29 cellular contexts compared by ENCODE assay signal in the genomic region with DNA sequence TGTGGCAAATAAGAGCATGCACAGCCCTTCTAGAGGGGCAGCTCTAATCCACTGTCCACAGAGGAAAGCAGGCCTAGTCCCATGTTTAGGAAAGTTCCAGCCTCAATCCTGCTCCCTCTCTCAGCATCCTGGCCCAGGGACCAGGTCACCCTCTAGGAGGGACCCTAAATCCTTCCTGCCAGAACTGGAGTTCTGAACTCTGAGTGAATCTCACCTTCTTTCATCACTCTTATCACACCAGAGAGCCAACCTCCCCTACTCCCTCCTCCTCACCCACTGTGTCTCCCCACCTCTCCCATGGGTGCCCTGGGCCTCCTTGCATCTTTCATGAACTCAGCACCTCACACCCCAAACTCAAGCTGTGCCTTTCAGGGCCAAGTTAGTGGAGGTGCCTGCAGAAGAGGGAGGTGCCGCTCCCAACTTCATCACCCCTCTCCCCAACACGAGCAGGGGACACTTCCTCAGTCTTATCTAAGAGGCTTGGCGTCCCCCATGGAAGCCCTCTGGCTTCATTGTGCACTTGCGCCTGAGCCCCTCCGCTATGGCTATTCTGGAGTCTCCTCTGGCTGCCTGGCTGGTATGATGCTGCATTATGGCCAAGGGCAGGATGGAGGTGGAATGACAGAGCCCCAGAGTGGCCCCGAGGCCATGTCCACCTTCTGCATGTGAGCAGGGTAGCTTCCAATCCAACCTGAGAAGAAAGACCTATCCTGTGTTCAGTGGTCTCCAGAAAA. TPM values are rescaled to one million over a fixed set of nuclear protein-coding genes. Genes with fewer than 3 reads are reported as not detected.
DNase-seq lines count a peak whose midpoint lies in the region; ATAC-seq, FAIRE-seq and TF ChIP-seq lines count a peak whose summit lies in the region.
"Had no signal": no experiment of that assay in that cellular context is flagged by ENCODE, and none has a peak within 500 bp of the region (broad histone marks: within the 10 kb centered on the region; RNA-seq: fewer than 3 reads in every experiment).

No MANE protein-coding gene starts in this region.

- H3K4me2 ChIP-seq in A549: no peak overlapping the region
- H3K4me2 ChIP-seq in H1 (ENCODE audit: insufficient read depth in 1 of 2, low read depth in 2 of 2, low read length in 2 of 2): no peak overlapping the region
- no peak overlapping the region for H3K4me2 ChIP-seq in neuronal stem cell (ENCODE audit: insufficient read depth, low read length, poor library complexity, severe bottlenecking)
- no peak overlapping the region for H3K4me2 ChIP-seq in OCI-LY7 (ENCODE audit: low read length)
- H3K4me2 ChIP-seq: KMS-11 had no signal

- H2BK12ac ChIP-seq in H1 (ENCODE audit: low read depth, low read length) (no peak overlapping the region), neuronal stem cell (ENCODE audit: low read length) (no peak overlapping the region)

- WGBS in A549 (ENCODE audit: missing lambda C conversion rate): 51% methylated on average over 6 of the region's 6 CpGs
- WGBS in H1 (ENCODE audit: extremely low coverage in 1 of 2, insufficient coverage in 1 of 2, insufficient read length in 1 of 2, insufficient replicate concordance in 2 of 2, low coverage in 1 of 2, low lambda C conversion rate in 2 of 2, missing lambda C conversion rate in 1 of 2), 2 experiments: 75% methylated on average over 6 of the region's 6 CpGs; no CpG with 5 or more reads in 1 of the 2 experiments
- WGBS in neuronal stem cell (ENCODE audit: extremely low coverage in 2 of 2, insufficient read length in 2 of 2, insufficient replicate concordance in 1 of 2), 2 donors: no CpG with 5 or more reads among the region's 6 CpGs

- H3K79me1 ChIP-seq in H1 (ENCODE audit: low read depth, low read length): no peaks in the 10 kb centered on the region
- no peaks in the 10 kb centered on the region for H3K79me1 ChIP-seq in neuronal stem cell (ENCODE audit: low read depth, low read length)

- ATAC-seq in A549: no peak

- no peak overlapping the region for H2AFZ ChIP-seq in H1 (ENCODE audit: low read length)
- no peak overlapping the region for H2AFZ ChIP-seq in neuronal stem cell (ENCODE audit: low read length)
- H2AFZ ChIP-seq in OCI-LY7 (ENCODE audit: low read length): no peak overlapping the region

- H3K27ac ChIP-seq in A549 (no peak overlapping the region), H1 (ENCODE audit: low read depth, low read length) (no peak overlapping the region), neuronal stem cell (replicated peaks; ENCODE audit: low read length) (no peak overlapping the region), OCI-LY7 (ENCODE audit: low read depth, low read length, poor library complexity, severe bottlenecking) (no peak overlapping the region)
- H3K27ac ChIP-seq: HL-60, KMS-11, RWPE1 had no signal

- TF ChIP-seq EP300 in A549 (IDR thresholded peaks at IDR 0.05) (no peak), H1 (IDR thresholded peaks at IDR 0.05; ENCODE audit: borderline replicate concordance in 1 of 2, low read depth in 2 of 2, low read length in 2 of 2) (no peak)

- H3K23ac ChIP-seq in H1 (ENCODE audit: insufficient read length) (no peak overlapping the region), neuronal stem cell (ENCODE audit: low read depth, low read length, poor library complexity) (peak overlapping the region; percentile 12)

- H3K9me2 ChIP-seq in OCI-LY7 (ENCODE audit: insufficient read depth, low read length): no peaks in the 10 kb centered on the region

- POLR2A ChIA-PET in A549 (lab: Yijun Ruan, JAX): no interaction called here
- POLR2A ChIA-PET in H1 (lab: Charles Lee; ENCODE audit: partially characterized antibody): interaction anchor here (1.1 to 1.4 kb wide), 3 partner anchors 11 to 229 kb away, joined by 3 to 4 read pairs (median 3); no protein-coding TSS in a partner anchor
- POLR2A ChIA-PET in OCI-LY7 (lab: Charles Lee): no interaction called here

- H3K9me3 ChIP-seq in A549: no peaks in the 10 kb centered on the region
- H3K9me3 ChIP-seq in H1 (ENCODE audit: insufficient read depth in 2 of 2, low read depth in 1 of 2, low read length in 1 of 2): no peaks in the 10 kb centered on the region
- no peaks in the 10 kb centered on the region for H3K9me3 ChIP-seq in neuronal stem cell (replicated peaks in 1 of 2; ENCODE audit: control insufficient read depth in 2 of 2, insufficient read depth in 1 of 2, low read depth in 1 of 2, low read length in 2 of 2)
- H3K9me3 ChIP-seq in OCI-LY7 (ENCODE audit: low read length): no peaks in the 10 kb centered on the region

- intact Hi-C loops in posterior cingulate gyrus (cut with DNase I): no loop called here
- intact Hi-C loops in OCI-LY7 (cut with micrococcal nuclease; ENCODE audit: unreplicated experiment): no loop called here

- H4K5ac ChIP-seq in H1 (ENCODE audit: insufficient read length, low read depth, low read length): no peak overlapping the region

- H3K56ac ChIP-seq in H1 (replicated peaks; ENCODE audit: insufficient read length, low read depth, low read length): no peak overlapping the region

- H3K23me2 ChIP-seq in H1 (ENCODE audit: low read depth, low read length): peaks cover 2% of the 10 kb centered on the region; the same call in 1 of the 2 replicates

- no peak overlapping the region for H2BK20ac ChIP-seq in H1 (ENCODE audit: low read length)

- H3K36me3 ChIP-seq in H1 (ENCODE audit: control insufficient read depth in 2 of 4, insufficient read depth in 4 of 4, low read length in 3 of 4) (no peaks in the 10 kb centered on the region), neuronal stem cell (replicated peaks in 1 of 2; ENCODE audit: control insufficient read depth in 2 of 2, insufficient read depth in 2 of 2, low read length in 2 of 2) (no peaks in the 10 kb centered on the region), OCI-LY7 (ENCODE audit: insufficient read depth, low read length) (no peaks in the 10 kb centered on the region)

- CTCF ChIA-PET in A549 (lab: Yijun Ruan, JAX): interaction anchor here (0.6 to 4.4 kb wide), 8 partner anchors 7 to 452 kb away, joined by 3 to 30 read pairs (median 3); no protein-coding TSS in a partner anchor
- CTCF ChIA-PET in H1 (lab: Charles Lee; ENCODE audit: partially characterized antibody): interaction anchor here (0.8 to 3.5 kb wide), 7 partner anchors 8 to 58 kb away, joined by 3 to 18 read pairs (median 4); no protein-coding TSS in a partner anchor
- CTCF ChIA-PET in OCI-LY7 (lab: Charles Lee; ENCODE audit: unreplicated experiment): no interaction called here

- H3K4me3 ChIP-seq in A549: no peak overlapping the region
- H3K4me3 ChIP-seq in H1 (ENCODE audit: extremely low read depth in 1 of 4, insufficient read depth in 2 of 4, low read depth in 3 of 4, low read length in 4 of 4): no peak overlapping the region
- no peak overlapping the region for H3K4me3 ChIP-seq in neuronal stem cell (ENCODE audit: low read length in 2 of 2)
- no peak overlapping the region for H3K4me3 ChIP-seq in OCI-LY7 (ENCODE audit: low read depth, low read length, poor library complexity, severe bottlenecking)

- H3K9ac ChIP-seq in H1 (replicated peaks in 1 of 4; ENCODE audit: extremely low read depth in 1 of 4, low read depth in 3 of 4, low read length in 3 of 4) (no peak overlapping the region), neuronal stem cell (ENCODE audit: low read depth, low read length, poor library complexity) (peak overlapping the region; percentile 51)
- H3K9ac ChIP-seq: KMS-11 had no signal

- H2BK5ac ChIP-seq in H1 (ENCODE audit: low read depth, low read length) (no peak overlapping the region), neuronal stem cell (ENCODE audit: low read length) (no peak overlapping the region)

- no peak overlapping the region for H3K18ac ChIP-seq in H1 (ENCODE audit: extremely low read depth, low read length)
- H3K18ac ChIP-seq in neuronal stem cell (ENCODE audit: low read length): peak overlapping the region; percentile 82

- H3K79me2 ChIP-seq in H1 (ENCODE audit: control insufficient read depth in 1 of 2, insufficient read depth in 2 of 2, low read length in 2 of 2) (no peaks in the 10 kb centered on the region), OCI-LY7 (ENCODE audit: insufficient read depth, low read depth, low read length) (no peaks in the 10 kb centered on the region)

- FAIRE-seq in A549 (lab: Jason Lieb, UNC) (no peak), H1 (lab: Jason Lieb, UNC) (no peak)
- FAIRE-seq: A204.1 had no signal

- TF ChIP-seq CTCF in A549 (IDR thresholded peaks at IDR 0.05): no peak
- TF ChIP-seq CTCF in H1 (IDR thresholded peaks at IDR 0.05; ENCODE audit: control extremely low read depth in 1 of 3, insufficient read depth in 1 of 3, low read depth in 1 of 3, low read length in 3 of 3): no peak
- TF ChIP-seq CTCF in OCI-LY7 (conservative IDR thresholded peaks at IDR 0.05; ENCODE audit: low read length): no peak

- no peak for TF ChIP-seq POLR2A in A549 (IDR thresholded peaks at IDR 0.05; ENCODE audit: low read length)
- peak; percentile 18 for TF ChIP-seq POLR2A in GM19193 (IDR thresholded peaks at IDR 0.05; ENCODE audit: extremely low read depth, insufficient read depth, insufficient read length)
- TF ChIP-seq POLR2A in H1 (IDR thresholded peaks at IDR 0.05; ENCODE audit: control extremely low read depth in 1 of 2, low read depth in 2 of 2, low read length in 2 of 2): no peak

- H3K14ac ChIP-seq in H1 (ENCODE audit: insufficient read length) (no peak overlapping the region), neuronal stem cell (ENCODE audit: low read length) (no peak overlapping the region)

- H2BK15ac ChIP-seq in H1 (ENCODE audit: low read length) (0 out of 2 replicates have a peak overlapping the region, but pooled peaks have one; percentile 16), neuronal stem cell (ENCODE audit: low read length) (no peak overlapping the region)

- H2AK5ac ChIP-seq in H1 (ENCODE audit: low read depth, low read length) (no peak overlapping the region; the same call in 1 of the 2 replicates), neuronal stem cell (ENCODE audit: low read depth, low read length) (peak overlapping the region; percentile 81)

- no peaks in the 10 kb centered on the region for H4K20me1 ChIP-seq in H1 (replicated peaks in 1 of 2; ENCODE audit: control insufficient read depth in 1 of 2, insufficient read depth in 2 of 2, low read length in 2 of 2)
- H4K20me1 ChIP-seq in OCI-LY7 (ENCODE audit: insufficient read depth, low read length): no peaks in the 10 kb centered on the region

- H3K4ac ChIP-seq in H1 (replicated peaks; ENCODE audit: insufficient read length, low read depth, low read length) (no peak overlapping the region), neuronal stem cell (ENCODE audit: low read length) (no peak overlapping the region)

- H4K91ac ChIP-seq in H1 (replicated peaks; ENCODE audit: insufficient read length, low read length) (no peak overlapping the region), neuronal stem cell (ENCODE audit: low read depth, low read length, poor library complexity) (no peak overlapping the region)

- DNase-seq in A549 (ENCODE audit: low read depth in 1 of 2, low spot score in 1 of 2) (no peak), H1 (ENCODE audit: low read depth in 1 of 2, low spot score in 2 of 2) (peak in 1 of 2 experiments; percentile 34), neuronal stem cell (ENCODE audit: low spot score) (no peak), posterior cingulate gyrus (no peak), epidermal melanocyte (ENCODE audit: insufficient read length, low spot score) (no peak), OCI-LY7 (ENCODE audit: low spot score) (no peak)
- DNase-seq: C1 segment of cervical spinal cord; CD4-positive, alpha-beta memory T cell; COR-L47; DMS53; NCI-H1048; NCI-H1417; NCI-H1694; NCI-H2029 treated with DMSO at 0.1 percent for 48 hours; NCI-H446 treated with DMSO at 0.1 percent for 48 hours; NCI-H526; NCI-H82; NK-92 treated with Interleukin-12 subunit alpha and Interleukin-12 subunit beta, amount 100 ng/mL, for 24 hours; SHP77 had no signal

- H3K4me1 ChIP-seq in A549: no peaks in the 10 kb centered on the region
- H3K4me1 ChIP-seq in H1 (replicated peaks in 1 of 4; ENCODE audit: control insufficient read depth in 3 of 4, insufficient read depth in 4 of 4, low read length in 3 of 4): peaks cover 0 to 5% (median 4%) of the 10 kb centered on the region in 4 experiments; a peak in 6 of 7 replicates
- H3K4me1 ChIP-seq in neuronal stem cell (ENCODE audit: control insufficient read depth in 2 of 2, insufficient read depth in 1 of 2, low read depth in 1 of 2, low read length in 2 of 2): peaks cover 0 to 3% of the 10 kb centered on the region in 2 donors
- no peaks in the 10 kb centered on the region for H3K4me1 ChIP-seq in OCI-LY7 (ENCODE audit: insufficient read depth, low read length, poor library complexity, severe bottlenecking)

- no TSS peak for BruUV-seq in OCI-LY7 (replicated peaks; lab: Mats Ljungman, UMichigan)

- no peak for TF ChIP-seq RAD21 in A549 (conservative IDR thresholded peaks at IDR 0.05 in 1 of 2, IDR thresholded peaks at IDR 0.05 in 1 of 2)
- no peak for TF ChIP-seq RAD21 in H1 (IDR thresholded peaks at IDR 0.05 in 1 of 2, conservative IDR thresholded peaks at IDR 0.05 in 1 of 2; ENCODE audit: low read depth in 2 of 2, low read length in 2 of 2)

- H3K27me3 ChIP-seq in H1 (replicated peaks in 1 of 4; ENCODE audit: control insufficient read depth in 3 of 4, extremely low read depth in 1 of 4, insufficient read depth in 3 of 4, low read length in 3 of 4) (no peaks in the 10 kb centered on the region), neuronal stem cell (ENCODE audit: control insufficient read depth in 3 of 3, insufficient read depth in 3 of 3, low read depth in 1 of 3, low read length in 3 of 3) (no peaks in the 10 kb centered on the region)

- H2BK120ac ChIP-seq in H1 (replicated peaks; ENCODE audit: low read depth, low read length) (no peak overlapping the region), neuronal stem cell (ENCODE audit: low read depth, low read length) (no peak overlapping the region)

- H4K8ac ChIP-seq in H1 (ENCODE audit: extremely low read depth, insufficient read depth, low read length) (no peak overlapping the region), neuronal stem cell (ENCODE audit: low read depth, low read length) (no peak overlapping the region)

RNA-seq across cellular contexts. Expression of gene PIK3R6, which starts 31.7 kb away (rescaled TPM):
- polyA plus RNA-seq in A549 (2011; rRNA removed) (not detected in 2 replicates), A549 (2017; fragmentation: RNase III; extraction: RNeasy Plus Mini Kit Qiagen cat#74134 plus additional on column Dnase treatment) (not detected in 3 replicates), H1 (2011; rRNA removed) (0.72 and 1.2 TPM in 2 replicates)
- polyA plus RNA-seq in A549 (2012; cell fraction: cytosol; rRNA removed): not detected in 2 replicates
- polyA plus RNA-seq in A549 (2012; cell fraction: nucleus; rRNA removed): 0.01 TPM in 1 of 2 replicates, not detected in the other
- not detected in 2 replicates for polyA minus RNA-seq in A549 (2011; rRNA and poly(A)+ RNA removed)
- total RNA-seq in H1 (2021; fragmentation: NEBNext Ultra II Directional; extraction: Animal tissue kit (Norgen Biotek cat#: 25700)): 0.23 and 0.24 TPM in 2 replicates
- polyA plus RNA-seq in H1 (2011; cell fraction: cytosol; rRNA removed): 0.80 TPM
- 0.93 TPM for polyA plus RNA-seq in H1 (2011; cell fraction: nucleus; rRNA removed)
- 0.29 to 1.2 TPM (median 0.74 TPM) in 4 replicates for polyA plus RNA-seq in H1 (2012, experiment 1 of 2)
- 0.31 TPM for polyA plus RNA-seq in H1 (2012, experiment 2 of 2)
- 0.04 TPM for polyA plus RNA-seq in H1 (2013, experiment 1 of 2)
- polyA plus RNA-seq in H1 (2013, experiment 2 of 2): 0.04 TPM
- 0.73 and 1.6 TPM in 2 replicates for polyA minus RNA-seq in H1 (2011; rRNA and poly(A)+ RNA removed)
- not detected for polyA minus RNA-seq in H1 (2011; cell fraction: cytosol; rRNA and poly(A)+ RNA removed)
- 1.00 TPM for polyA minus RNA-seq in H1 (2011; cell fraction: nucleus; rRNA and poly(A)+ RNA removed)
- not detected for polyA plus RNA-seq in neuronal stem cell (2013, experiment 1 of 2)
- polyA plus RNA-seq in neuronal stem cell (2013, experiment 2 of 2): not detected
- total RNA-seq in OCI-LY7 (2014; rRNA removed; shearing (Covaris generic)): not detected in 2 replicates
- total RNA-seq in OCI-LY7 (2022): not detected in 2 replicates
- total RNA-seq: Daoy, G401, H4 had no signal

RNA-seq across cellular contexts. Expression of gene MFSD6L, which starts 36.6 kb away (rescaled TPM):
- not detected in 2 replicates for polyA plus RNA-seq in A549 (2011; rRNA removed)
- polyA plus RNA-seq in A549 (2012; cell fraction: cytosol; rRNA removed): not detected in 2 replicates
- not detected in 2 replicates for polyA plus RNA-seq in A549 (2012; cell fraction: nucleus; rRNA removed)
- polyA plus RNA-seq in A549 (2017; fragmentation: RNase III; extraction: RNeasy Plus Mini Kit Qiagen cat#74134 plus additional on column Dnase treatment): not detected in 3 replicates
- polyA minus RNA-seq in A549 (2011; rRNA and poly(A)+ RNA removed): not detected in 2 replicates
- 2.6 and 2.8 TPM in 2 replicates for total RNA-seq in H1 (2021; fragmentation: NEBNext Ultra II Directional; extraction: Animal tissue kit (Norgen Biotek cat#: 25700))
- 2.7 and 3.5 TPM in 2 replicates for polyA plus RNA-seq in H1 (2011; rRNA removed)
- 3.2 TPM for polyA plus RNA-seq in H1 (2011; cell fraction: cytosol; rRNA removed)
- 3.5 TPM for polyA plus RNA-seq in H1 (2011; cell fraction: nucleus; rRNA removed)
- 1.8 to 3.3 TPM (median 3.0 TPM) in 4 replicates for polyA plus RNA-seq in H1 (2012, experiment 1 of 2)
- polyA plus RNA-seq in H1 (2012, experiment 2 of 2): 2.3 TPM
- 2.5 TPM for polyA plus RNA-seq in H1 (2013, experiment 1 of 2)
- polyA plus RNA-seq in H1 (2013, experiment 2 of 2): 2.2 TPM
- 2.8 and 3.6 TPM in 2 replicates for polyA minus RNA-seq in H1 (2011; rRNA and poly(A)+ RNA removed)
- 2.3 TPM for polyA minus RNA-seq in H1 (2011; cell fraction: cytosol; rRNA and poly(A)+ RNA removed)
- 4.0 TPM for polyA minus RNA-seq in H1 (2011; cell fraction: nucleus; rRNA and poly(A)+ RNA removed)
- polyA plus RNA-seq in neuronal stem cell (2013, experiment 1 of 2): not detected
- polyA plus RNA-seq in neuronal stem cell (2013, experiment 2 of 2): not detected
- not detected in 2 replicates for total RNA-seq in OCI-LY7 (2014; rRNA removed; shearing (Covaris generic))
- total RNA-seq in OCI-LY7 (2022): not detected in 2 replicates
- total RNA-seq: CD4-positive, alpha-beta memory T cell; Daoy; G401; H4; SK-MEL-5 had no signal
- polyA plus RNA-seq: IgD-negative memory B cell had no signal
